Comparison of ENCODE assay signal across 20 cellular contexts in genomic region chr5:75482482-75482881, GRCh38. TPM values are rescaled to one million over a fixed set of nuclear protein-coding genes. Genes with fewer than 3 reads are reported as not detected.
DNase-seq lines count a peak whose midpoint lies in the region; FAIRE-seq and TF ChIP-seq lines count a peak whose summit lies in the region.
"Had no signal": no experiment of that assay in that cellular context is flagged by ENCODE, and none has a peak within 500 bp of the region (broad histone marks: within the 10 kb centered on the region; RNA-seq: fewer than 3 reads in every experiment).

No MANE protein-coding gene starts in this region.

- TF ChIP-seq EP300 in H1 (IDR thresholded peaks at IDR 0.05; ENCODE audit: borderline replicate concordance in 1 of 2, low read depth in 2 of 2, low read length in 2 of 2), result no peak

- H3K9ac ChIP-seq in H9 (ENCODE audit: extremely low read depth, insufficient read length, low read length) (no peak overlapping the region), H1 (replicated peaks in 1 of 4; ENCODE audit: extremely low read depth in 1 of 4, low read depth in 3 of 4, low read length in 3 of 4) (no peak overlapping the region), liver (ENCODE audit: low read depth in 1 of 2, low read length in 2 of 2) (no peak overlapping the region)
- H3K9ac ChIP-seq: KMS-11 had no signal

- H3K4me3 ChIP-seq in H1 (ENCODE audit: extremely low read depth in 1 of 4, insufficient read depth in 2 of 4, low read depth in 3 of 4, low read length in 4 of 4) (no peak overlapping the region), liver (ENCODE audit: low read depth in 1 of 3, low read length in 3 of 3) (no peak overlapping the region)
- H3K4me3 ChIP-seq: A549, SJCRH30 had no signal

- H3K4me1 ChIP-seq in H9 (ENCODE audit: insufficient read depth, low read length) (peaks cover 4% of the 10 kb centered on the region; the same call in 1 of the 2 replicates), H1 (replicated peaks in 1 of 4; ENCODE audit: control insufficient read depth in 3 of 4, insufficient read depth in 4 of 4, low read length in 3 of 4) (peaks cover 3 to 14% (median 4%) of the 10 kb centered on the region in 4 experiments; a peak in 5 of 7 replicates), liver (ENCODE audit: control insufficient read depth in 4 of 4, insufficient read depth in 4 of 4, low read length in 3 of 4) (no peaks in the 10 kb centered on the region)
- H3K4me1 ChIP-seq: A549, SJCRH30 had no signal

- H2BK5ac ChIP-seq in H9 (ENCODE audit: insufficient read length, low read length) (no peak overlapping the region), H1 (ENCODE audit: low read depth, low read length) (no peak overlapping the region)

- peak; percentile 16; the same call in 1 of the 3 replicates for TF ChIP-seq CTCF in H9 (conservative IDR thresholded peaks at IDR 0.05)
- peak in 1 of 3 experiments; percentile 23; a peak in 1 of 4 replicates for TF ChIP-seq CTCF in H1 (IDR thresholded peaks at IDR 0.05; ENCODE audit: control extremely low read depth in 1 of 3, insufficient read depth in 1 of 3, low read depth in 1 of 3, low read length in 3 of 3)
- TF ChIP-seq CTCF in liver (IDR thresholded peaks at IDR 0.05; ENCODE audit: low read depth, low read length, missing input control), result no peak

- H2AK5ac ChIP-seq in H9 (ENCODE audit: insufficient read length, low read length), result no peak overlapping the region
- no peak overlapping the region for H2AK5ac ChIP-seq in H1 (ENCODE audit: low read depth, low read length)

- H4K91ac ChIP-seq in H9 (ENCODE audit: insufficient read length, low read depth, low read length), result no peak overlapping the region
- no peak overlapping the region for H4K91ac ChIP-seq in H1 (replicated peaks; ENCODE audit: insufficient read length, low read length)

- H3K9me3 ChIP-seq in H9 (ENCODE audit: control insufficient read depth, low read depth, low read length), result no peaks in the 10 kb centered on the region
- H3K9me3 ChIP-seq in H1 (ENCODE audit: insufficient read depth in 2 of 2, low read depth in 1 of 2, low read length in 1 of 2), result no peaks in the 10 kb centered on the region
- no peaks in the 10 kb centered on the region for H3K9me3 ChIP-seq in liver (ENCODE audit: control insufficient read depth in 4 of 4, low read length in 3 of 4)

- H3K56ac ChIP-seq in H9 (ENCODE audit: insufficient read length, low read depth, low read length) (no peak overlapping the region), H1 (replicated peaks; ENCODE audit: insufficient read length, low read depth, low read length) (no peak overlapping the region)

- H3K4me2 ChIP-seq in H9 (ENCODE audit: insufficient read depth, insufficient read length, low read length) (no peak overlapping the region), H1 (ENCODE audit: insufficient read depth in 1 of 2, low read depth in 2 of 2, low read length in 2 of 2) (no peak overlapping the region)
- H3K4me2 ChIP-seq: A549, KMS-11 had no signal

- peaks cover 1 to 14% (median 8%) of the 10 kb centered on the region in 3 experiments for H3K36me3 Mint-ChIP-seq in H9 (ENCODE audit: insufficient read depth in 1 of 3, low read depth in 3 of 3)

- H3K9me3 Mint-ChIP-seq in H9, result peaks cover under 1 to 6% of the 10 kb centered on the region in 2 experiments; a peak in 4 of 5 replicates

- H3K79me2 ChIP-seq in H9 (ENCODE audit: insufficient read depth, low read length) (peaks cover 2% of the 10 kb centered on the region; the same call in 1 of the 2 replicates), H1 (ENCODE audit: control insufficient read depth in 1 of 2, insufficient read depth in 2 of 2, low read length in 2 of 2) (peaks cover 0 to 74% of the 10 kb centered on the region in 2 experiments; a peak in 2 of 4 replicates)

- no peak overlapping the region for H2BK12ac ChIP-seq in H9 (ENCODE audit: insufficient read length, low read depth, low read length)
- no peak overlapping the region for H2BK12ac ChIP-seq in H1 (ENCODE audit: low read depth, low read length)

- H3K4me1 Mint-ChIP-seq in H9, result peaks cover 14 to 17% of the 10 kb centered on the region in 2 experiments

- peaks cover 10% of the 10 kb centered on the region for H3K79me1 ChIP-seq in H9 (ENCODE audit: insufficient read depth, low read depth, low read length, poor library complexity, severe bottlenecking)
- peaks cover 11% of the 10 kb centered on the region for H3K79me1 ChIP-seq in H1 (ENCODE audit: low read depth, low read length)

- FAIRE-seq in GM12891 (lab: Jason Lieb, UNC), result peak; percentile 45
- peak; percentile 32 for FAIRE-seq in H1 (lab: Jason Lieb, UNC)
- FAIRE-seq in RCC 7860 (lab: Jason Lieb, UNC), result no peak
- no peak for FAIRE-seq in H54 (lab: Jason Lieb, UNC)

- H3K36me3 ChIP-seq in H1 (ENCODE audit: control insufficient read depth in 2 of 4, insufficient read depth in 4 of 4, low read length in 3 of 4), result no peaks in the 10 kb centered on the region
- no peaks in the 10 kb centered on the region for H3K36me3 ChIP-seq in liver (ENCODE audit: control insufficient read depth in 4 of 4, insufficient read depth in 3 of 4, low read depth in 1 of 4, low read length in 3 of 4)
- H3K36me3 ChIP-seq: SJCRH30 had no signal

- peak; percentile 47 to 60 for TF ChIP-seq RAD21 in H1 (IDR thresholded peaks at IDR 0.05 in 1 of 2, conservative IDR thresholded peaks at IDR 0.05 in 1 of 2; ENCODE audit: low read depth in 2 of 2, low read length in 2 of 2)
- peak in 1 of 2 donors; percentile 72 for TF ChIP-seq RAD21 in liver (IDR thresholded peaks at IDR 0.05)

- no peak overlapping the region for H3K27ac Mint-ChIP-seq in H9
- H3K27ac Mint-ChIP-seq: B cell had no signal

- H3K4ac ChIP-seq in H9 (ENCODE audit: low read depth, low read length) (no peak overlapping the region), H1 (replicated peaks; ENCODE audit: insufficient read length, low read depth, low read length) (no peak overlapping the region)

- TF ChIP-seq POLR2A in GM12891 (IDR thresholded peaks at IDR 0.05; ENCODE audit: low read depth, low read length) (no peak), H1 (IDR thresholded peaks at IDR 0.05; ENCODE audit: control extremely low read depth in 1 of 2, low read depth in 2 of 2, low read length in 2 of 2) (no peak), H54 (IDR thresholded peaks at IDR 0.05; ENCODE audit: low read depth, low read length) (no peak)

- H4K20me1 ChIP-seq in H9 (ENCODE audit: control insufficient read depth, insufficient read depth, insufficient read length) (no peaks in the 10 kb centered on the region), H1 (replicated peaks in 1 of 2; ENCODE audit: control insufficient read depth in 1 of 2, insufficient read depth in 2 of 2, low read length in 2 of 2) (peaks cover 2 to 4% of the 10 kb centered on the region in 2 experiments)

- no CpG with 5 or more reads among the region's 3 CpGs for WGBS in H9 (ENCODE audit: extremely low coverage, insufficient read length, low lambda C conversion rate)
- WGBS in H1 (ENCODE audit: extremely low coverage in 1 of 2, insufficient coverage in 1 of 2, insufficient read length in 1 of 2, insufficient replicate concordance in 2 of 2, low coverage in 1 of 2, low lambda C conversion rate in 2 of 2, missing lambda C conversion rate in 1 of 2), 2 experiments, result 90% methylated on average over 3 of the region's 3 CpGs; no CpG with 5 or more reads in 1 of the 2 experiments
- WGBS in liver, result 39% methylated on average over 3 of the region's 3 CpGs

- H3K27ac ChIP-seq in H9 (ENCODE audit: insufficient read length, low read depth, low read length) (no peak overlapping the region), H1 (ENCODE audit: low read depth, low read length) (no peak overlapping the region), liver (ENCODE audit: low read depth in 1 of 2, low read length in 2 of 2) (no peak overlapping the region)
- H3K27ac ChIP-seq: A549, HL-60, KMS-11, SJCRH30 had no signal

- H3K23ac ChIP-seq in H9 (ENCODE audit: insufficient read length, low read depth, low read length) (no peak overlapping the region), H1 (ENCODE audit: insufficient read length) (no peak overlapping the region)

- POLR2A ChIA-PET in H1 (lab: Charles Lee; ENCODE audit: partially characterized antibody), result no interaction called here

- no peak overlapping the region for H4K8ac ChIP-seq in H9 (replicated peaks; ENCODE audit: insufficient read length, low read depth, low read length)
- H4K8ac ChIP-seq in H1 (ENCODE audit: extremely low read depth, insufficient read depth, low read length), result 0 out of 2 replicates have a peak overlapping the region, but pooled peaks have one; percentile 6

- H3K23me2 ChIP-seq in H9 (ENCODE audit: insufficient read length, low read depth, low read length, poor library complexity, severe bottlenecking) (no peaks in the 10 kb centered on the region), H1 (ENCODE audit: low read depth, low read length) (no peaks in the 10 kb centered on the region)

- H3K27me3 ChIP-seq in H9 (ENCODE audit: insufficient read depth, low read length), result no peaks in the 10 kb centered on the region
- no peaks in the 10 kb centered on the region for H3K27me3 ChIP-seq in H1 (replicated peaks in 1 of 4; ENCODE audit: control insufficient read depth in 3 of 4, extremely low read depth in 1 of 4, insufficient read depth in 3 of 4, low read length in 3 of 4)
- H3K27me3 ChIP-seq in liver (ENCODE audit: control insufficient read depth in 4 of 4, insufficient read depth in 4 of 4, low read length in 3 of 4), result no peaks in the 10 kb centered on the region
- H3K27me3 ChIP-seq: SJCRH30 had no signal

- DNase-seq in GM12891 (ENCODE audit: insufficient read length, low spot score), result no peak
- DNase-seq in H9, result no peak
- no peak for DNase-seq in H1 (ENCODE audit: low read depth in 1 of 2, low spot score in 2 of 2)
- DNase-seq in RCC 7860 (ENCODE audit: low spot score), result no peak
- DNase-seq in NCI-H1105 treated with DMSO at 0.1 percent for 48 hours (lab: John Stamatoyannopoulos, UW), result no peak
- DNase-seq in H54 (ENCODE audit: insufficient read length, low spot score), result no peak
- DNase-seq: H7; NCI-H1092 treated with DMSO at 0.1 percent for 48 hours; NCI-H146; NCI-H2029 treated with DMSO at 0.1 percent for 48 hours; NCI-H226; NCI-H510A treated with DMSO at 0.1 percent for 48 hours; NCI-H774; NK-92 treated with Interleukin-12 subunit alpha and Interleukin-12 subunit beta, amount 100 ng/mL, for 24 hours; SJCRH30 had no signal

- H3T11ph ChIP-seq in H9 (ENCODE audit: low read length), result no peak overlapping the region

- CTCF ChIA-PET in H1 (lab: Charles Lee; ENCODE audit: partially characterized antibody), result interaction anchor here (0.6 to 1.2 kb wide), 5 partner anchors 12 to 403 kb away, joined by 3 to 4 read pairs (median 3); partner anchors contain the start of gene ANKRD31

- no peaks in the 10 kb centered on the region for H3K27me3 Mint-ChIP-seq in H9 (ENCODE audit: low read depth)
- H3K27me3 Mint-ChIP-seq: B cell had no signal

- no peak overlapping the region for H2BK15ac ChIP-seq in H9 (ENCODE audit: low read depth, low read length)
- no peak overlapping the region for H2BK15ac ChIP-seq in H1 (ENCODE audit: low read length)

- no peak overlapping the region for H2BK120ac ChIP-seq in H9 (ENCODE audit: low read depth, low read length, poor library complexity, severe bottlenecking)
- no peak overlapping the region for H2BK120ac ChIP-seq in H1 (replicated peaks; ENCODE audit: low read depth, low read length)

- H4K5ac ChIP-seq in H9 (ENCODE audit: insufficient read length, low read depth, low read length), result no peak overlapping the region
- no peak overlapping the region for H4K5ac ChIP-seq in H1 (ENCODE audit: insufficient read length, low read depth, low read length)

- H2AFZ ChIP-seq in H9 (ENCODE audit: low read length) (no peak overlapping the region), H1 (ENCODE audit: low read length) (no peak overlapping the region)

- no peak overlapping the region for H3K4me3 Mint-ChIP-seq in H9
- H3K4me3 Mint-ChIP-seq: B cell had no signal

- H3K14ac ChIP-seq in H9 (ENCODE audit: insufficient read depth, low read length) (peak overlapping the region; percentile 50; the same call in 1 of the 2 replicates), H1 (ENCODE audit: insufficient read length) (no peak overlapping the region)

- H3K18ac ChIP-seq in H9 (ENCODE audit: insufficient read length, low read depth, low read length) (no peak overlapping the region), H1 (ENCODE audit: extremely low read depth, low read length) (no peak overlapping the region)

- H2BK20ac ChIP-seq in H9 (ENCODE audit: low read depth, low read length, poor library complexity, severe bottlenecking) (no peak overlapping the region), H1 (ENCODE audit: low read length) (no peak overlapping the region)

RNA-seq across cellular contexts. Expression of gene CERT1, which starts 28.9 kb away (rescaled TPM):
- polyA plus RNA-seq in GM12891 (2012; ENCODE audit: low read depth, missing spikeins), result 14.3 TPM
- total RNA-seq in H9 (2021) (48.1 and 50.2 TPM in 2 replicates), liver (10 to 100 TPM; 20.5 to 25.1 TPM)
- 48.1 and 55.3 TPM in 2 replicates for total RNA-seq in H1 (2021; fragmentation: NEBNext Ultra II Directional; extraction: Animal tissue kit (Norgen Biotek cat#: 25700))
- polyA plus RNA-seq in H1 (2011; rRNA removed) (7.8 and 10.2 TPM in 2 replicates), liver (10 to 100 TPM; 11.4 to 13.1 TPM)
- 12.1 TPM for polyA plus RNA-seq in H1 (2011; cell fraction: cytosol; rRNA removed)
- 9.9 TPM for polyA plus RNA-seq in H1 (2011; cell fraction: nucleus; rRNA removed)
- 19.0 to 32.7 TPM (median 28.2 TPM) in 4 replicates for polyA plus RNA-seq in H1 (2012, experiment 1 of 2)
- 2.0 TPM for polyA plus RNA-seq in H1 (2012, experiment 2 of 2)
- 25.4 TPM for polyA plus RNA-seq in H1 (2013, experiment 1 of 2)
- 26.1 TPM for polyA plus RNA-seq in H1 (2013, experiment 2 of 2)
- polyA minus RNA-seq in H1 (2011; rRNA and poly(A)+ RNA removed), result 77.3 and 78.8 TPM in 2 replicates
- 30.8 TPM for polyA minus RNA-seq in H1 (2011; cell fraction: cytosol; rRNA and poly(A)+ RNA removed)
- polyA minus RNA-seq in H1 (2011; cell fraction: nucleus; rRNA and poly(A)+ RNA removed), result 28.7 TPM

RNA-seq across cellular contexts. Expression of gene POLK, which starts 29.2 kb away (rescaled TPM):
- 9.3 TPM for polyA plus RNA-seq in GM12891 (2012; ENCODE audit: low read depth, missing spikeins)
- 7.6 and 9.9 TPM in 2 replicates for total RNA-seq in H9 (2021)
- total RNA-seq in H1 (2021; fragmentation: NEBNext Ultra II Directional; extraction: Animal tissue kit (Norgen Biotek cat#: 25700)), result 7.7 and 9.0 TPM in 2 replicates
- 1.2 and 2.0 TPM in 2 replicates for polyA plus RNA-seq in H1 (2011; rRNA removed)
- 3.6 TPM for polyA plus RNA-seq in H1 (2011; cell fraction: cytosol; rRNA removed)
- polyA plus RNA-seq in H1 (2011; cell fraction: nucleus; rRNA removed), result 3.4 TPM
- polyA plus RNA-seq in H1 (2012, experiment 1 of 2), result 2.3 to 5.7 TPM (median 2.8 TPM) in 4 replicates
- 0.12 TPM for polyA plus RNA-seq in H1 (2012, experiment 2 of 2)
- 4.4 TPM for polyA plus RNA-seq in H1 (2013, experiment 1 of 2)
- 4.5 TPM for polyA plus RNA-seq in H1 (2013, experiment 2 of 2)
- 10.1 and 18.9 TPM in 2 replicates for polyA minus RNA-seq in H1 (2011; rRNA and poly(A)+ RNA removed)
- 5.9 TPM for polyA minus RNA-seq in H1 (2011; cell fraction: cytosol; rRNA and poly(A)+ RNA removed)
- polyA minus RNA-seq in H1 (2011; cell fraction: nucleus; rRNA and poly(A)+ RNA removed), result 11.8 TPM
- total RNA-seq in liver, result 10 to 100 TPM; 12.1 to 20.6 TPM
- polyA plus RNA-seq in liver, result 1 to 10 TPM; 3.7 to 7.6 TPM
